In the genomic region with DNA sequence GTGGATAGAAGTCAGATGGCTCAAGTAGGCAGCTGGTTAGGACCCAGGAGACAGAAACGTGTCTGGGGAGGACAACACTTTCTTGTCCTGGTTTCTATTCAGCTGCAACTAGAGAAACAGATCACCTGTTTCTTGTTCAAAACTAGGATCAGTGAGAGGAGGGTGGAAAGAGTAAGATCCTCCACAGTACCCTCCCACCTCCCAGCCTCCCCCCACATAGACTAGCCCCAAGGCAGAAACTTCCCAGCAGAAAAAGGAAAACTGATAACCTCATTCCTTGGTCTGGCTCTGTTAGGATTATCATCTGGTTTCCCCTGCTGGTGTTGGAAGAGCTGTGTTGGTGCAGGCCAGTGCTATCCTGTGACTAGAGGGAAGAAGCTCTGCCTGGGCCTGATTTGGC, we compare ENCODE assay signal across 1 cellular context. TPM values are rescaled to one million over a fixed set of nuclear protein-coding genes. Genes with fewer than 3 reads are reported as not detected.
"Had no signal": no experiment of that assay in that cellular context is flagged by ENCODE, and none has a peak within 500 bp of the region (broad histone marks: within the 10 kb centered on the region; RNA-seq: fewer than 3 reads in every experiment).

No MANE protein-coding gene starts in this region.

RNA-seq across cellular contexts. Expression of a gene that starts 50.2 kb away (rescaled TPM):
- total RNA-seq: temporal lobe had no signal
